In the genomic region with DNA sequence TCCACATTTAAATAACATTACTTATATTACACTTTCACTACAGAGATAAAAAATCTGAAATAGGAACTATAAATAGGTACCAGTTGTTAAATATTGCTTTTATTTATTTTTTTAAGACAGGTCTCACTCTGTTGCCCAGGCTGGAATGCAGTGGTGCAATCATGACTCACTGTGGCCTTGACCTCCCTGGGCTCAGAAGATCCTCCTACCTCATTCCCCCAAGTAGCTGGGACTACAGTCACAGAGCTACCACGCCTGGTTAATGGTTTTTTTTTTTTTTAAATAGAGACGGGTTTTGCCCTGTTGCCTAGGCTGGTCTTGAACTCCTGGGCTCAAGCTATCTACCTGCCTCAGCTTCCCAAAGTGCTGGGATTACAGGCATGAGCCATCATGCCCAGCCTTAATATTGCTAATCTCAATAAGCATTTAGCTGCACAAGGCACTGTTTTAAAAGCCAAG, we compare ENCODE assay signal across 8 cellular contexts. TPM values are rescaled to one million over a fixed set of nuclear protein-coding genes. Genes with fewer than 3 reads are reported as not detected.
DNase-seq lines count a peak whose midpoint lies in the region; ATAC-seq, FAIRE-seq and TF ChIP-seq lines count a peak whose summit lies in the region.

No MANE protein-coding gene starts in this region.

- H3K27ac Mint-ChIP-seq in endodermal cell, result no peak overlapping the region

- H3K36me3 ChIP-seq in endodermal cell (ENCODE audit: control insufficient read depth, insufficient read depth, low read length) (peaks cover 44% of the 10 kb centered on the region), pancreas (peaks cover 0 to 5% (median 0%) of the 10 kb centered on the region in 3 donors)

- H3K27me3 ChIP-seq in endodermal cell (ENCODE audit: control insufficient read depth, insufficient read depth, low read length, poor library complexity, severe bottlenecking), result no peaks in the 10 kb centered on the region
- H3K27me3 ChIP-seq in pancreas, result no peaks in the 10 kb centered on the region

- H3K27ac ChIP-seq in endodermal cell (ENCODE audit: low read depth, low read length) (no peak overlapping the region), pancreas (peak overlapping the region in 3 of 4 donors; percentile 8 to 77 (median 57))

- WGBS in endodermal cell (ENCODE audit: insufficient coverage in 1 of 2, insufficient read length in 1 of 2), 2 experiments, result 96 to 100% methylated on average over 1 to 2 of the region's 2 CpGs
- WGBS in pancreas, 2 donors, result 28 to 30% methylated on average over 2 of the region's 2 CpGs

- peak; percentile 49 to 76 (median 72) for ATAC-seq in pancreas
- no peak for ATAC-seq in HG03469 (IDR thresholded peaks at IDR 0.05; ENCODE audit: unreplicated experiment)

- peaks cover 20% of the 10 kb centered on the region for H3K4me1 Mint-ChIP-seq in endodermal cell

- H3K4me3 ChIP-seq in endodermal cell (ENCODE audit: low read length) (no peak overlapping the region), pancreas (no peak overlapping the region)

- no peak overlapping the region for H3K4me3 Mint-ChIP-seq in endodermal cell

- intact Hi-C loops in pancreas (cut with DNase I), result no loop called here

- peak; percentile 97 for DNase-seq in EL
- DNase-seq in NOMO-1 treated with dmso at 0.1 percent for 144 hours (lab: John Stamatoyannopoulos, UW; ENCODE audit: unreplicated experiment), result peak; percentile 53
- DNase-seq in endodermal cell, result peak; percentile 49
- DNase-seq in pancreas, result peak in 3 of 6 donors; percentile 32 to 64 (median 54)
- DNase-seq in HuH-7.5 (ENCODE audit: low spot score), result no peak
- DNase-seq in activated CD4-positive, CD25-positive, alpha-beta regulatory T cell treated with anti-CD3 and anti-CD28 coated beads, Interleukin-2, amount 50 U/mL, for 72 hours, result no peak
- DNase-seq in NCI-H1105 (lab: John Stamatoyannopoulos, UW), result no peak

- peaks cover 22% of the 10 kb centered on the region for H3K9me3 ChIP-seq in endodermal cell (ENCODE audit: control insufficient read depth, low read length)
- no peaks in the 10 kb centered on the region for H3K9me3 ChIP-seq in pancreas

- no peaks in the 10 kb centered on the region for H3K27me3 Mint-ChIP-seq in endodermal cell (ENCODE audit: insufficient read depth)

- TF ChIP-seq CTCF in endodermal cell (conservative IDR thresholded peaks at IDR 0.05) (no peak), pancreas (IDR thresholded peaks at IDR 0.05) (no peak)

- H3K9me3 Mint-ChIP-seq in endodermal cell, result peaks cover 18% of the 10 kb centered on the region

- H3K4me1 ChIP-seq in endodermal cell (ENCODE audit: control insufficient read depth, insufficient read depth, low read length) (peaks cover 7% of the 10 kb centered on the region), pancreas (peaks cover 4 to 57% (median 35%) of the 10 kb centered on the region in 3 donors)

- no peak overlapping the region for H3K9ac ChIP-seq in endodermal cell (ENCODE audit: extremely low read depth, low read length, poor library complexity, severe bottlenecking)

- H3K36me3 Mint-ChIP-seq in endodermal cell (ENCODE audit: low read depth), result peaks cover 33% of the 10 kb centered on the region

- FAIRE-seq in pancreas (lab: Jason Lieb, UNC), result no peak

RNA-seq across cellular contexts. Expression of gene EEF1E1, which starts 17.3 kb away (rescaled TPM):
- 10 to 100 TPM; 41.5 to 46.6 TPM for total RNA-seq in endodermal cell
- polyA plus RNA-seq in endodermal cell (2013, experiment 1 of 2), result 65.3 TPM
- 61.7 TPM for polyA plus RNA-seq in endodermal cell (2013, experiment 2 of 2)
- total RNA-seq in pancreas, result 10 to 100 TPM in 4 of 6 donors, 1 to 10 TPM in 2; 5.6 to 17.0 (median 12.4) TPM
- 10 to 100 TPM; 13.3 to 20.6 TPM for polyA plus RNA-seq in pancreas

RNA-seq across cellular contexts. Expression of gene BLOC1S5, which starts 20.9 kb away (rescaled TPM):
- 10 to 100 TPM; 14.4 to 17.6 TPM for total RNA-seq in endodermal cell
- polyA plus RNA-seq in endodermal cell (2013, experiment 1 of 2), result 22.4 TPM
- 25.0 TPM for polyA plus RNA-seq in endodermal cell (2013, experiment 2 of 2)
- total RNA-seq in pancreas, result 1 to 10 TPM; 3.2 to 9.0 (median 5.3) TPM
- polyA plus RNA-seq in pancreas, result 1 to 10 TPM; 2.6 to 4.8 TPM

Comparison
In these comparisons a context has a peak if more than half of its experiments do, and no peak if none do; other contexts are left out.
1. DNase-seq: peak in EL (single experiment), NOMO-1 treated with dmso at 0.1 percent for 144 hours (single experiment) and endodermal cell (single experiment); none in HuH-7.5 (single experiment), activated CD4-positive, CD25-positive, alpha-beta regulatory T cell treated with anti-CD3 and anti-CD28 coated beads, Interleukin-2, amount 50 U/mL, for 72 hours (single experiment) and NCI-H1105 (single experiment).